In the genomic region with DNA sequence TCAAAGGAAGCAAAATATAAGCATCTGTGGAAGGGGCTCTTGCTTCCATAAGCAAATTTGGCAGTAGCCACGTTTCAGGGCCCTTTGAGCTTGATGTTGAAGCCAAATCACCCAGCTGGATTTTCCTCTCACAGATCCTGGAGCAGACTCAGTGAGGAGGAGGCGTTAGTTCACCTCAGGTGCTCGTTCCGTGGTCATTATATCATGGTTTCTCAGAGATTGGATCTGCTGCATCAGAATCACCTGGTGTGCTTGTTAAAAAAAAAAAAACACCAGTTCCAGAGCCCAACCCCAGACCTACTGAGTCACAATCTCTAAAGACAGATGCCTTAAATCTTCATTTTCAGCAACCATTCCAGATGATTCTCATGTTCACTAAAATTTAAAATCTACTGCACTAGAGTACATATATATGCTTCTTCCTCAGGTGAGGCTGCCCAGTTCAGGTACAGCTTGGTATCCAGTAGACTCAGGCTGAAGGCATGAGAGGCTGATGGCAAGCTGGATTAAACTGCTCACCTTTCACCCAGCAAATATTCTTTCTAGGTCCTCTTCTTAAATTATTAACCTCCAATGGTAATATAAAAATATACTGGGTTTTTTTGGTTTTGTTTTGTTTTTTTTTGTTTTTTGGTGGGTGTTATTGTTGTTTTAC, we compare ENCODE assay signal across 27 cellular contexts.
"Had no signal": no experiment of that assay in that cellular context is flagged by ENCODE, and none has a peak within 500 bp of the region (broad histone marks: within the 10 kb centered on the region; RNA-seq: fewer than 3 reads in every experiment).

No MANE protein-coding gene starts in this region.

- H3K36me3 Mint-ChIP-seq: stimulated activated effector memory CD8-positive, alpha-beta T cell treated with anti-CD3 and anti-CD28 coated beads, Interleukin-12 subunit alpha, Interleukin-12 subunit beta, amount 100 ng/mL, for 72 hours; stimulated activated memory B cell treated with anti-CD40 and anti-IgM and Interleukin-4, amounts not matched to agents 10 μg/mL and 1 μg/mL and 100 μg/mL, for 72 hours; type B pancreatic cell had no signal

- H3K4me3 ChIP-seq: stomach, suprapubic skin, testis, thoracic aorta, thyroid gland, tibial artery, tibial nerve, transverse colon, upper lobe of left lung, upper lobe of right lung, uterus, vagina had no signal

- DNase-seq: stimulated activated CD4-positive, alpha-beta T cell treated with anti-CD3 and anti-CD28 coated beads, Interleukin-2, amount 100 ng/mL, for 48 hours; stimulated activated CD4-positive, alpha-beta T cell treated with anti-CD3 and anti-CD28 coated beads, Interleukin-4, amount 100 ng/mL, for 1 hour; stimulated activated CD4-positive, alpha-beta T cell treated with anti-CD3 and anti-CD28 coated beads, Interleukin-4, amount 100 ng/mL, for 24 hours; stimulated activated CD4-positive, alpha-beta T cell treated with anti-CD3 and anti-CD28 coated beads, Interleukin-4, amount 100 ng/mL, for 4 hours; stimulated activated CD8-positive, alpha-beta memory T cell treated with anti-CD3 and anti-CD28 coated beads, Interleukin-4, amount 100 ng/mL, for 48 hours; stimulated activated naive B cell treated with anti-CD40 and anti-IgM and Interleukin-4, amounts not matched to agents 10 μg/mL and 1 μg/mL and 100 μg/mL, for 72 hours; stimulated activated naive CD4-positive, alpha-beta T cell; stimulated activated naive CD4-positive, alpha-beta T cell treated with Interleukin-2 at 50 U/mL for 16 hours; stimulated activated naive CD8-positive, alpha-beta T cell treated with anti-CD3 and anti-CD28 coated beads, Interleukin-15, amount 100 ng/mL, for 72 hours; stimulated activated naive CD8-positive, alpha-beta T cell treated with anti-CD3 and anti-CD28 coated beads, Interleukin-15, Interleukin-2, amounts not matched to agents 100 U/mL and 50 U/mL, for 24 hours; stomach; substantia nigra; testis; thyroid gland; tibial artery; transverse colon; upper lobe of left lung; upper lobe of right lung; uterus had no signal

- H3K9me3 ChIP-seq: stomach, suprapubic skin, testis, thoracic aorta, thyroid gland, tibial artery, tibial nerve, transverse colon, upper lobe of left lung, upper lobe of right lung, uterus, vagina had no signal

- H3K4me1 ChIP-seq: testis, thyroid gland, transverse colon, upper lobe of left lung, upper lobe of right lung, uterus, vagina had no signal

- H3K27me3 Mint-ChIP-seq: type B pancreatic cell had no signal

- H3K4me3 Mint-ChIP-seq: stimulated activated effector memory CD8-positive, alpha-beta T cell treated with anti-CD3 and anti-CD28 coated beads, Interleukin-12 subunit alpha, Interleukin-12 subunit beta, amount 100 ng/mL, for 72 hours; stimulated activated memory B cell treated with anti-CD40 and anti-IgM and Interleukin-4, amounts not matched to agents 10 μg/mL and 1 μg/mL and 100 μg/mL, for 72 hours; stimulated activated naive B cell treated with anti-CD40 and anti-IgM and Interleukin-4, amounts not matched to agents 10 μg/mL and 1 μg/mL and 100 μg/mL, for 72 hours; stimulated activated naive CD8-positive, alpha-beta T cell treated with anti-CD3 and anti-CD28 coated beads, Interleukin-15, amount 100 ng/mL, for 72 hours; stimulated activated naive CD8-positive, alpha-beta T cell treated with anti-CD3 and anti-CD28 coated beads, Interleukin-15, Interleukin-2, amounts not matched to agents 100 ng/mL and 50 ng/mL, for 24 hours; type B pancreatic cell had no signal

- H3K4me1 Mint-ChIP-seq: stimulated activated effector memory CD8-positive, alpha-beta T cell treated with anti-CD3 and anti-CD28 coated beads, Interleukin-12 subunit alpha, Interleukin-12 subunit beta, amount 100 ng/mL, for 72 hours; stimulated activated memory B cell treated with anti-CD40 and anti-IgM and Interleukin-4, amounts not matched to agents 10 μg/mL and 1 μg/mL and 100 μg/mL, for 72 hours; stimulated activated naive B cell treated with anti-CD40 and anti-IgM and Interleukin-4, amounts not matched to agents 10 μg/mL and 1 μg/mL and 100 μg/mL, for 72 hours; stimulated activated naive CD8-positive, alpha-beta T cell treated with anti-CD3 and anti-CD28 coated beads, Interleukin-15, amount 100 ng/mL, for 72 hours had no signal

- H3K27ac Mint-ChIP-seq: stimulated activated effector memory CD8-positive, alpha-beta T cell treated with anti-CD3 and anti-CD28 coated beads, Interleukin-12 subunit alpha, Interleukin-12 subunit beta, amount 100 ng/mL, for 72 hours; stimulated activated memory B cell treated with anti-CD40 and anti-IgM and Interleukin-4, amounts not matched to agents 10 μg/mL and 1 μg/mL and 100 μg/mL, for 72 hours; stimulated activated naive B cell treated with anti-CD40 and anti-IgM and Interleukin-4, amounts not matched to agents 10 μg/mL and 1 μg/mL and 100 μg/mL, for 72 hours; stimulated activated naive CD8-positive, alpha-beta T cell treated with anti-CD3 and anti-CD28 coated beads, Interleukin-15, amount 100 ng/mL, for 72 hours; stimulated activated naive CD8-positive, alpha-beta T cell treated with anti-CD3 and anti-CD28 coated beads, Interleukin-15, Interleukin-2, amounts not matched to agents 100 ng/mL and 50 ng/mL, for 24 hours; type B pancreatic cell had no signal

- H3K36me3 ChIP-seq: stomach, suprapubic skin, thoracic aorta, thyroid gland, tibial artery, tibial nerve, transverse colon, upper lobe of left lung, upper lobe of right lung, uterus, vagina had no signal

- H3K9me3 Mint-ChIP-seq: stimulated activated effector memory CD8-positive, alpha-beta T cell treated with anti-CD3 and anti-CD28 coated beads, Interleukin-12 subunit alpha, Interleukin-12 subunit beta, amount 100 ng/mL, for 72 hours; stimulated activated naive CD8-positive, alpha-beta T cell treated with anti-CD3 and anti-CD28 coated beads, Interleukin-15, amount 100 ng/mL, for 72 hours; stimulated activated naive CD8-positive, alpha-beta T cell treated with anti-CD3 and anti-CD28 coated beads, Interleukin-15, Interleukin-2, amounts not matched to agents 100 ng/mL and 50 ng/mL, for 24 hours; type B pancreatic cell had no signal

- H3K27me3 ChIP-seq: stomach, suprapubic skin, testis, thyroid gland, tibial artery, tibial nerve, transverse colon, upper lobe of left lung, upper lobe of right lung, uterus, vagina had no signal

- H3K27ac ChIP-seq: stomach, suprapubic skin, testis, thoracic aorta, thyroid gland, tibial artery, tibial nerve, transverse colon, upper lobe of left lung, upper lobe of right lung, uterus, vagina had no signal
